In genomic region chr3:56783644-56784451, GRCh38 we compare ENCODE assay signal across 8 cellular contexts. TPM values are rescaled to one million over a fixed set of nuclear protein-coding genes. Genes with fewer than 3 reads are reported as not detected.
DNase-seq lines count a peak whose midpoint lies in the region; ATAC-seq and TF ChIP-seq lines count a peak whose summit lies in the region.

No MANE protein-coding gene starts in this region.

- no peaks in the 10 kb centered on the region for H3K9me3 Mint-ChIP-seq in Calu3 (ENCODE audit: low read depth, unreplicated experiment)

- no peaks in the 10 kb centered on the region for H3K9me3 ChIP-seq in mucosa of rectum (ENCODE audit: control insufficient read depth in 2 of 2, low read length in 2 of 2)

- peak overlapping the region in 1 of 2 donors; percentile 23 for H3K9ac ChIP-seq in mucosa of rectum (ENCODE audit: low read depth in 1 of 2, low read length in 2 of 2)

- peaks cover 14 to 25% of the 10 kb centered on the region in 2 donors for H3K4me1 ChIP-seq in mucosa of rectum (ENCODE audit: control insufficient read depth in 2 of 2, insufficient read depth in 2 of 2, low read length in 2 of 2)

- DNase-seq in NCI-H1105 (lab: John Stamatoyannopoulos, UW) = peak; percentile 64
- DNase-seq in activated CD4-positive, alpha-beta T cell treated with anti-CD3 and anti-CD28 coated beads for 48 hours = peak; percentile 76
- peak in 2 of 10 donors; percentile 33 to 48 for DNase-seq in dorsolateral prefrontal cortex
- no peak for DNase-seq in Calu3

- H3K4me3 ChIP-seq in dorsolateral prefrontal cortex = peak overlapping the region in 7 of 59 donors; percentile 2 to 22 (median 8)
- peak overlapping the region in 1 of 2 donors; percentile 0 for H3K4me3 ChIP-seq in mucosa of rectum (ENCODE audit: low read length in 2 of 2)

- BruUV-seq in Calu3 (replicated peaks; lab: Mats Ljungman, UMichigan) = no TSS peak

- CTCF ChIA-PET in Calu3 (lab: Charles Lee) = interaction anchor here (0.5 to 1.2 kb wide), 2 partner anchors 15 to 78 kb away, joined by 3 to 4 read pairs; no protein-coding TSS in a partner anchor

- H3K27ac Mint-ChIP-seq in Calu3 (ENCODE audit: unreplicated experiment) = no peak overlapping the region

- no peaks in the 10 kb centered on the region for H3K36me3 ChIP-seq in mucosa of rectum (ENCODE audit: control insufficient read depth in 2 of 2, insufficient read depth in 2 of 2, low read length in 2 of 2)

- intact Hi-C loops in dorsolateral prefrontal cortex (cut with DNase I) = no loop called here
- intact Hi-C loops in Calu3 (cut with micrococcal nuclease; ENCODE audit: unreplicated experiment) = no loop called here

- H3K4me1 Mint-ChIP-seq in Calu3 (ENCODE audit: low read depth, unreplicated experiment) = peaks cover 9% of the 10 kb centered on the region

- TF ChIP-seq CTCF in dorsolateral prefrontal cortex (IDR thresholded peaks at IDR 0.05 in 54 of 56, conservative IDR thresholded peaks at IDR 0.05 in 2 of 56; ENCODE audit: low read depth in 1 of 56, partially characterized antibody in 56 of 56) (no peak), Calu3 (IDR thresholded peaks at IDR 0.05; ENCODE audit: unreplicated experiment) (no peak)

- peaks cover 4% of the 10 kb centered on the region for H3K36me3 Mint-ChIP-seq in Calu3 (ENCODE audit: insufficient read depth, unreplicated experiment)

- no peaks in the 10 kb centered on the region for H3K27me3 ChIP-seq in dorsolateral prefrontal cortex
- H3K27me3 ChIP-seq in mucosa of rectum (ENCODE audit: control insufficient read depth in 2 of 2, insufficient read depth in 2 of 2, low read length in 2 of 2) = no peaks in the 10 kb centered on the region

- no peak overlapping the region for H3K4me3 Mint-ChIP-seq in Calu3 (ENCODE audit: low read depth, unreplicated experiment)

- no peaks in the 10 kb centered on the region for H3K27me3 Mint-ChIP-seq in Calu3 (ENCODE audit: unreplicated experiment)

- peak overlapping the region in 53 of 59 donors; percentile 2 to 83 (median 49) for H3K27ac ChIP-seq in dorsolateral prefrontal cortex
- peak overlapping the region; percentile 55 to 65 for H3K27ac ChIP-seq in mucosa of rectum (ENCODE audit: low read depth in 2 of 2, low read length in 2 of 2)
- peak overlapping the region; percentile 28 for H3K27ac ChIP-seq in temporal lobe (ENCODE audit: low read depth, low read length)

- ATAC-seq in GM18498 (IDR thresholded peaks at IDR 0.05; ENCODE audit: unreplicated experiment) (peak; percentile 94), HG02642 (IDR thresholded peaks at IDR 0.05; ENCODE audit: poor library complexity, unreplicated experiment) (peak; percentile 96)

RNA-seq across cellular contexts. Expression of gene ARHGEF3, which starts 17.9 kb away (rescaled TPM):
- total RNA-seq in dorsolateral prefrontal cortex = 10 to 100 TPM; 20.5 to 88.5 (median 62.5) TPM
- 31.7 TPM for total RNA-seq in temporal lobe
- total RNA-seq in Calu3 (2022) = 20.9 and 21.8 TPM in 2 replicates
